1 cellular context compared by ENCODE assay signal in genomic region chr1:2529776-2530500, GRCh38.
A peak's percentile ranks its signal among the peaks of the same experiment; 100 is the strongest.
TF ChIP-seq lines count a peak whose summit lies in the region.

Gene HES5, minus strand, starts transcription at chr1:2530263. Its CDS starts 99 bp downstream, at chr1:2530164.

TF ChIP-seq in K562, 482 proteins besides CTCF, POLR2A, EP300 and RAD21:
- TF ChIP-seq ZNF318 (IDR thresholded peaks at IDR 0.05; ENCODE audit: borderline replicate concordance in 1 of 2, low read depth in 1 of 2) = no peak
- TF ChIP-seq E2F6 (IDR thresholded peaks at IDR 0.05; ENCODE audit: borderline replicate concordance in 1 of 2, extremely low read depth in 1 of 2, insufficient read depth in 1 of 2, insufficient read length in 1 of 2, low read depth in 1 of 2, low read length in 1 of 2, poor library complexity in 1 of 2, severe bottlenecking in 1 of 2) = peak in 1 of 2 experiments; percentile 19
- no peak for TF ChIP-seq PHB (CRISPR knock-in tag; IDR thresholded peaks at IDR 0.05)
- peak; percentile 20 for TF ChIP-seq CCNT2 (IDR thresholded peaks at IDR 0.05; ENCODE audit: borderline replicate concordance, extremely low read depth, insufficient read length, low read depth, low read length)
- TF ChIP-seq MAX (CRISPR knock-in tag; IDR thresholded peaks at IDR 0.05) = no peak
- TF ChIP-seq CTBP1 (IDR thresholded peaks at IDR 0.05; ENCODE audit: borderline replicate concordance) = peak; percentile 11; the same call in 1 of the 2 replicates
- no peak for TF ChIP-seq NR2C1 (IDR thresholded peaks at IDR 0.05)
- no peak for TF ChIP-seq NR2C1 (tag; IDR thresholded peaks at IDR 0.05)
- no peak for TF ChIP-seq RNF2 (IDR thresholded peaks at IDR 0.05)
- TF ChIP-seq ID3 (CRISPR knock-in tag; IDR thresholded peaks at IDR 0.05) = no peak
- TF ChIP-seq ID3 (tag; IDR thresholded peaks at IDR 0.05) = 0 out of 2 replicates have a peak, but pooled peaks have one; percentile 30
- TF ChIP-seq UBTF (IDR thresholded peaks at IDR 0.05; ENCODE audit: borderline replicate concordance in 1 of 2, low read depth in 2 of 2, low read length in 2 of 2) = peak; percentile 53; a peak in 2 of 4 replicates
- TF ChIP-seq PCBP1 (IDR thresholded peaks at IDR 0.05; ENCODE audit: low read depth, low read length, poor library complexity, severe bottlenecking) = peak; percentile 13
- TF ChIP-seq SREBF1 (IDR thresholded peaks at IDR 0.05; ENCODE audit: borderline replicate concordance, low read depth, low read length) = no peak
- TF ChIP-seq FIP1L1 (IDR thresholded peaks at IDR 0.05; ENCODE audit: low read depth, low read length, poor library complexity, severe bottlenecking) = peak; percentile 13
- no peak for TF ChIP-seq ATF7 (IDR thresholded peaks at IDR 0.05)
